In the genomic region with DNA sequence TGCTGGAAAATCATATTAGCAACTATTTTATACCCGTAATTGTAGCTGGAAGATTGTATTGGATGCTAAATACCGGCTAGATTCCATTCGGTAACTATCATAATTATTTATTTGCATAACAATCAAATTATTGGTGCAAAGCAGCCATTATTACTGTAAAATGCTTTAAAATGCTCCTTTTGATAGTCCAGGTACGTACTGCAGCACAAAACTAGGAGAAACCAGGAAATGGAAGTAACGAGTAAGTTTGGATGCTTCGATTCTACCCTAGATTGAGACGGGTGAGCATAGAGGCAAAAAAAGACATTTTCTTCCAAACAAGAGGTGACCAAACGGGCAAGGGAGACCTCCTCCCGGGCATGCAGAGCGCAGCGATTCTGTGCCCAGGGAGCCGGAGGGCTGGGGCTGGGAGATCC, we compare ENCODE assay signal across 8 cellular contexts.
DNase-seq lines count a peak whose midpoint lies in the region; FAIRE-seq and TF ChIP-seq lines count a peak whose summit lies in the region.

No MANE protein-coding gene starts in this region.

- H3K9me3 ChIP-seq in KOPT-K1 (ENCODE audit: insufficient read depth, low read length, poor library complexity, severe bottlenecking) (no peaks in the 10 kb centered on the region), mucosa of rectum (ENCODE audit: control insufficient read depth in 2 of 2, low read length in 2 of 2) (no peaks in the 10 kb centered on the region)

- H3K27me3 ChIP-seq in mucosa of rectum (ENCODE audit: control insufficient read depth in 2 of 2, insufficient read depth in 2 of 2, low read length in 2 of 2): no peaks in the 10 kb centered on the region

- H3K4me3 ChIP-seq in coronary artery (peak overlapping the region; percentile 85), mucosa of rectum (ENCODE audit: low read length in 2 of 2) (peak overlapping the region; percentile 85 to 98)

- H3K9ac ChIP-seq in mucosa of rectum (ENCODE audit: low read depth in 1 of 2, low read length in 2 of 2): peak overlapping the region; percentile 90 to 92

- no peak for FAIRE-seq in HTR-8/SVneo (lab: Jason Lieb, UNC)

- H3K27ac ChIP-seq in KOPT-K1 (ENCODE audit: low read depth, low read length, poor library complexity, severe bottlenecking) (peak overlapping the region; percentile 91), coronary artery (peak overlapping the region; percentile 91 to 97), mucosa of rectum (ENCODE audit: low read depth in 2 of 2, low read length in 2 of 2) (peak overlapping the region; percentile 90 to 93)

- no peak for TF ChIP-seq CTCF in coronary artery (IDR thresholded peaks at IDR 0.05)

- H3K36me3 ChIP-seq in KOPT-K1 (ENCODE audit: insufficient read depth, low read length): peaks cover 7% of the 10 kb centered on the region; the same call in 1 of the 2 replicates
- H3K36me3 ChIP-seq in mucosa of rectum (ENCODE audit: control insufficient read depth in 2 of 2, insufficient read depth in 2 of 2, low read length in 2 of 2): peaks cover 0 to 2% of the 10 kb centered on the region in 2 donors

- H3K4me1 ChIP-seq in mucosa of rectum (ENCODE audit: control insufficient read depth in 2 of 2, insufficient read depth in 2 of 2, low read length in 2 of 2): peaks cover 14% of the 10 kb centered on the region in 2 donors

- peak; percentile 75 for DNase-seq in NCI-H2227 treated with DMSO at 0.1 percent for 48 hours (lab: John Stamatoyannopoulos, UW)
- DNase-seq in NCI-H2227 (lab: John Stamatoyannopoulos, UW; ENCODE audit: unreplicated experiment): no peak
- DNase-seq in coronary artery (ENCODE audit: low spot score): no peak
- no peak for DNase-seq in HTR-8/SVneo (ENCODE audit: insufficient read length, low spot score)
- no peak for DNase-seq in retina
- no peak for DNase-seq in epidermal melanocyte (ENCODE audit: insufficient read length, low spot score)
